In genomic region chr9:117487555-117488175, GRCh38 we compare ENCODE assay signal across 1 cellular context.
A peak's percentile ranks its signal among the peaks of the same experiment; 100 is the strongest.
TF ChIP-seq lines count a peak whose summit lies in the region.

No MANE protein-coding gene starts in this region.

TF ChIP-seq in HepG2, 621 proteins besides CTCF, POLR2A, EP300 and RAD21 (continued from another document and continues in another):
- TF ChIP-seq AHDC1 (CRISPR knock-in tag; IDR thresholded peaks at IDR 0.05; ENCODE audit: borderline replicate concordance) (peak; percentile 48; the same call in 1 of the 2 replicates), NR2C2 (CRISPR knock-in tag; IDR thresholded peaks at IDR 0.05; ENCODE audit: borderline replicate concordance) (no peak; the same call in 1 of the 2 replicates), HDAC6 (IDR thresholded peaks at IDR 0.05; ENCODE audit: low read depth, low read length) (no peak), MYC (CRISPR knock-in tag; IDR thresholded peaks at IDR 0.05; ENCODE audit: borderline replicate concordance) (peak; percentile 56; the same call in 1 of the 2 replicates), ZNF281 (CRISPR knock-in tag; IDR thresholded peaks at IDR 0.05; ENCODE audit: borderline replicate concordance) (no peak), FOXP4 (CRISPR knock-in tag; IDR thresholded peaks at IDR 0.05) (peak; percentile 9; the same call in 1 of the 2 replicates), ZKSCAN8 (CRISPR knock-in tag; IDR thresholded peaks at IDR 0.05; ENCODE audit: borderline replicate concordance) (no peak), ZSCAN9 (CRISPR knock-in tag; IDR thresholded peaks at IDR 0.05; ENCODE audit: borderline replicate concordance) (peak; percentile 33; the same call in 1 of the 2 replicates), ZBTB7B (CRISPR knock-in tag; IDR thresholded peaks at IDR 0.05) (no peak), FOXK1 (CRISPR knock-in tag; IDR thresholded peaks at IDR 0.05; ENCODE audit: borderline replicate concordance, low read depth) (peak; percentile 33; the same call in 1 of the 2 replicates), JUN (CRISPR knock-in tag; IDR thresholded peaks at IDR 0.05) (0 out of 2 replicates have a peak, but pooled peaks have one; percentile 30), MAF1 (CRISPR knock-in tag; IDR thresholded peaks at IDR 0.05; ENCODE audit: borderline replicate concordance) (0 out of 2 replicates have a peak, but pooled peaks have one; percentile 35), ZNF263 (CRISPR knock-in tag; IDR thresholded peaks at IDR 0.05) (0 out of 2 replicates have a peak, but pooled peaks have one; percentile 14), JUND (CRISPR knock-in tag; IDR thresholded peaks at IDR 0.05) (no peak), ELF1 (CRISPR knock-in tag; IDR thresholded peaks at IDR 0.05) (peak; percentile 70), ZNF136 (CRISPR knock-in tag; IDR thresholded peaks at IDR 0.05; ENCODE audit: low read depth) (no peak), ZNF841 (CRISPR knock-in tag; IDR thresholded peaks at IDR 0.05; ENCODE audit: borderline replicate concordance) (no peak), GATAD1 (CRISPR knock-in tag; IDR thresholded peaks at IDR 0.05) (peak; percentile 31; the same call in 1 of the 2 replicates), IRX3 (CRISPR knock-in tag; IDR thresholded peaks at IDR 0.05; ENCODE audit: borderline replicate concordance, low read depth) (peak; percentile 37; the same call in 1 of the 2 replicates), EEA1 (CRISPR knock-in tag; IDR thresholded peaks at IDR 0.05; ENCODE audit: borderline replicate concordance) (no peak), MIER3 (CRISPR knock-in tag; IDR thresholded peaks at IDR 0.05; ENCODE audit: borderline replicate concordance) (peak; percentile 71; the same call in 1 of the 2 replicates), GATAD2A (CRISPR knock-in tag; IDR thresholded peaks at IDR 0.05) (no peak), HDAC2 (CRISPR knock-in tag; IDR thresholded peaks at IDR 0.05) (peak; percentile 77), SIX1 (CRISPR knock-in tag; IDR thresholded peaks at IDR 0.05; ENCODE audit: borderline replicate concordance) (no peak), SSRP1 (CRISPR knock-in tag; IDR thresholded peaks at IDR 0.05) (no peak), ZNF383 (CRISPR knock-in tag; IDR thresholded peaks at IDR 0.05; ENCODE audit: borderline replicate concordance) (no peak), DZIP1 (CRISPR knock-in tag; IDR thresholded peaks at IDR 0.05) (no peak), TAF1 (CRISPR knock-in tag; IDR thresholded peaks at IDR 0.05) (no peak), ZNF704 (CRISPR knock-in tag; IDR thresholded peaks at IDR 0.05; ENCODE audit: borderline replicate concordance) (no peak), MED13 (CRISPR knock-in tag; IDR thresholded peaks at IDR 0.05) (no peak; the same call in 1 of the 2 replicates), HNRNPK (IDR thresholded peaks at IDR 0.05; ENCODE audit: low read depth, low read length, poor library complexity, severe bottlenecking) (no peak), KDM3A (CRISPR knock-in tag; IDR thresholded peaks at IDR 0.05; ENCODE audit: low read depth) (peak; percentile 92), ZBTB38 (CRISPR knock-in tag; IDR thresholded peaks at IDR 0.05) (peak; percentile 45; the same call in 1 of the 2 replicates), ZNF441 (CRISPR knock-in tag; IDR thresholded peaks at IDR 0.05; ENCODE audit: borderline replicate concordance) (no peak), ZNF777 (CRISPR knock-in tag; IDR thresholded peaks at IDR 0.05) (no peak), ZNF282 (IDR thresholded peaks at IDR 0.05; ENCODE audit: partially characterized antibody) (no peak), TRAFD1 (CRISPR knock-in tag; IDR thresholded peaks at IDR 0.05; ENCODE audit: borderline replicate concordance) (no peak; the same call in 1 of the 2 replicates), ZBTB44 (CRISPR knock-in tag; IDR thresholded peaks at IDR 0.05) (no peak), RARA (CRISPR knock-in tag; IDR thresholded peaks at IDR 0.05) (no peak), ZNF589 (CRISPR knock-in tag; conservative IDR thresholded peaks at IDR 0.05) (no peak), HOXA3 (CRISPR knock-in tag; IDR thresholded peaks at IDR 0.05) (peak; percentile 69), MLLT10 (CRISPR knock-in tag; IDR thresholded peaks at IDR 0.05) (no peak), GMEB2 (CRISPR knock-in tag; IDR thresholded peaks at IDR 0.05; ENCODE audit: low read depth) (no peak)
